In genomic region chr1:8423702-8424538, GRCh38 we compare ENCODE assay signal across 1 cellular context.
TF ChIP-seq lines count a peak whose summit lies in the region.

No MANE protein-coding gene starts in this region.

TF ChIP-seq in HEK293, 187 proteins besides CTCF, POLR2A, EP300 and RAD21 (continued from another document):
- TF ChIP-seq ZNF354C (tag by site-specific recombination; IDR thresholded peaks at IDR 0.05; ENCODE audit: borderline replicate concordance, low read depth) (no peak), GLIS2 (tag by site-specific recombination; IDR thresholded peaks at IDR 0.05) (peak; percentile 84), KLF7 (tag by site-specific recombination; IDR thresholded peaks at IDR 0.05; ENCODE audit: borderline replicate concordance) (no peak)
TF ChIP-seq in HEK293: peak in this region for 30.
